ENCODE assay signal across 8 cellular contexts in genomic region chr14:21498540-21499526, GRCh38. TPM values are rescaled to one million over a fixed set of nuclear protein-coding genes. Genes with fewer than 3 reads are reported as not detected.
DNase-seq lines count a peak whose midpoint lies in the region; ATAC-seq and TF ChIP-seq lines count a peak whose summit lies in the region.

No MANE protein-coding gene starts in this region.

- ATAC-seq in RWPE2 (ENCODE audit: low read depth) (peak; percentile 69), memory B cell (ENCODE audit: low read depth) (peak; percentile 73), GM18858 (IDR thresholded peaks at IDR 0.05; ENCODE audit: unreplicated experiment) (no peak)

- H3K4me1 Mint-ChIP-seq in memory B cell = peaks cover 4% of the 10 kb centered on the region

- no peaks in the 10 kb centered on the region for H3K27me3 ChIP-seq in RWPE2 (ENCODE audit: insufficient read depth, poor library complexity, severe bottlenecking)

- H3K36me3 Mint-ChIP-seq in memory B cell = peaks cover 32% of the 10 kb centered on the region

- peaks cover 97% of the 10 kb centered on the region for H3K36me3 ChIP-seq in RWPE2 (ENCODE audit: low read depth)

- no peak overlapping the region for H3K27ac Mint-ChIP-seq in memory B cell

- H3K27me3 Mint-ChIP-seq in memory B cell = no peaks in the 10 kb centered on the region

- H3K4me1 ChIP-seq in RWPE2 (ENCODE audit: insufficient read depth, poor library complexity, severe bottlenecking) = no peaks in the 10 kb centered on the region

- H3K4me3 ChIP-seq in GM12864 (ENCODE audit: low read depth, low read length) (no peak overlapping the region), RWPE2 (ENCODE audit: severe bottlenecking) (no peak overlapping the region), coronary artery (no peak overlapping the region)

- TF ChIP-seq CTCF in GM12864 (IDR thresholded peaks at IDR 0.05; ENCODE audit: low read depth, low read length, missing control alignments) = peak; percentile 52
- peak; percentile 84 for TF ChIP-seq CTCF in RWPE2 (IDR thresholded peaks at IDR 0.05; ENCODE audit: poor library complexity, severe bottlenecking)
- TF ChIP-seq CTCF in coronary artery (IDR thresholded peaks at IDR 0.05) = peak; percentile 20

- H3K4me3 Mint-ChIP-seq in memory B cell = no peak overlapping the region

- H3K9me3 ChIP-seq in RWPE2 (ENCODE audit: severe bottlenecking) = no peaks in the 10 kb centered on the region

- DNase-seq in AG08396 (ENCODE audit: low spot score) = peak; percentile 28
- DNase-seq in GM12864 (ENCODE audit: low read depth) = no peak
- peak; percentile 40 for DNase-seq in M059J (ENCODE audit: low read depth)
- no peak for DNase-seq in RWPE2 (ENCODE audit: low spot score)
- DNase-seq in coronary artery (ENCODE audit: low spot score) = no peak
- DNase-seq in memory B cell (ENCODE audit: low spot score in 2 of 2) = peak in 1 of 2 donors; percentile 28
- no peak for DNase-seq in putamen (ENCODE audit: low spot score)

- H3K27ac ChIP-seq in RWPE2 (ENCODE audit: poor library complexity, severe bottlenecking) (no peak overlapping the region), coronary artery (no peak overlapping the region)

- no peaks in the 10 kb centered on the region for H3K9me3 Mint-ChIP-seq in memory B cell

RNA-seq across cellular contexts. Expression of gene METTL3, which starts 12.3 kb away (rescaled TPM):
- total RNA-seq in M059J (2014; rRNA removed; shearing (Covaris generic)) = 31.0 and 35.0 TPM in 2 replicates

RNA-seq across cellular contexts. Expression of gene TOX4, which starts 21.8 kb away (rescaled TPM):
- total RNA-seq in M059J (2014; rRNA removed; shearing (Covaris generic)) = 18.5 and 40.5 TPM in 2 replicates

RNA-seq across cellular contexts. Expression of gene RAB2B, which starts 22.1 kb away (rescaled TPM):
- 22.6 and 28.2 TPM in 2 replicates for total RNA-seq in M059J (2014; rRNA removed; shearing (Covaris generic))

RNA-seq across cellular contexts. Expression of gene SALL2, which starts 27.3 kb away (rescaled TPM):
- total RNA-seq in M059J (2014; rRNA removed; shearing (Covaris generic)) = 1.1 and 2.3 TPM in 2 replicates

RNA-seq across cellular contexts. Expression of gene CHD8, which starts 42.9 kb away (rescaled TPM):
- 26.7 and 55.9 TPM in 2 replicates for total RNA-seq in M059J (2014; rRNA removed; shearing (Covaris generic))

Comparison
In these comparisons a context has a peak if more than half of its experiments do, and no peak if none do; other contexts are left out.
1. DNase-seq: peak in AG08396 (single experiment) and M059J (single experiment); none in GM12864 (single experiment), RWPE2 (single experiment), coronary artery (single experiment) and putamen (single experiment).
2. CTCF ChIP-seq: peak in every context shown above with its lines; median percentile 84 in RWPE2; 52 in GM12864; 20 in coronary artery.